ENCODE assay signal across 11 cellular contexts in the genomic region with DNA sequence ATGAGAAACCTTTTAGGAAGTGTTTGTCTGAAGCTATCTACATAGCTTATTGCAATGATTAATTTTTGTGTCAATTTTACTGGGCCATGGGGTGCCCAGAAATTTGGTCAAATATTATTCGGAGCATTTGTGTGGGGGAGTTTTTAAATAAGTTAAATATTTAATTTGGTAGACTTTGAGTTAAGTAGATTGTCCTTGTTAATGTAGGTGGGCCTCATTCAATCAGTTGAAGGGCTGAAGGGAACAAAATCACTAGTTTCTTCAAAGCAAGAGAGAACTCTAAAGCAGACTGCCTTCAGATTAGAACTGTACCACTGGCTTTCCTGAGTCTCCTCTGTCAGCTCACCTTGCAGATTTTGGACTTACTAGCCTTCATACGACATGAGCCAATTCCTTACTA.
"Had no signal": no experiment of that assay in that cellular context is flagged by ENCODE, and none has a peak within 500 bp of the region (broad histone marks: within the 10 kb centered on the region; RNA-seq: fewer than 3 reads in every experiment).

No MANE protein-coding gene starts in this region.

- H3K9me3 ChIP-seq: HAP-1 had no signal

- H3K27ac ChIP-seq: GM23248 had no signal

- FAIRE-seq: H1, H54 had no signal

- H3K36me3 ChIP-seq: HAP-1 had no signal

- DNase-seq: GM23248, GOT3, H7, H9, HCEC 1CT, HFFc6 had no signal

- H3K9ac ChIP-seq: GM23248 had no signal

- H3K4me1 ChIP-seq: HAP-1 had no signal

- H2AFZ ChIP-seq: GM23248, GM23338 had no signal

- H3K4me2 ChIP-seq: GM23338 had no signal

- ATAC-seq: GM23338, HCT116 had no signal

- H3K4me3 ChIP-seq: GM23248, GM23338, HAP-1 had no signal
